Comparison of ENCODE assay signal across 8 cellular contexts in genomic region chr1:205812271-205812877, GRCh38. TPM values are rescaled to one million over a fixed set of nuclear protein-coding genes. Genes with fewer than 3 reads are reported as not detected.
A peak's percentile ranks its signal among the peaks of the same experiment; 100 is the strongest.
DNase-seq lines count a peak whose midpoint lies in the region; ATAC-seq and TF ChIP-seq lines count a peak whose summit lies in the region.

No MANE protein-coding gene starts in this region.

- H3K9me3 ChIP-seq in HUES64 (ENCODE audit: insufficient read depth, low read depth, low read length): no peaks in the 10 kb centered on the region

- intact Hi-C loops in activated T-helper 2 cell treated with anti-CD3 and anti-CD28 coated beads, Interferon-gamma antibody, Interleukin-2, Interleukin-4, amounts not matched to agents 10 μg/mL and 5 μg/mL and 100 μg/mL, durations not matched to agents 14 hours and 24 hours and 36 hours (cut with micrococcal nuclease): loop anchor here (2.0 to 5.0 kb wide), 2 partner anchors 40 to 64 kb away; partner anchors contain the start of gene PM20D1

- H3K4me3 ChIP-seq in HUES64 (ENCODE audit: low read length): peak overlapping the region; percentile 89

- peaks cover 19% of the 10 kb centered on the region for H3K36me3 ChIP-seq in HUES64 (ENCODE audit: insufficient read depth, low read length)

- H3K4me1 Mint-ChIP-seq in activated T-helper 2 cell treated with anti-CD3 and anti-CD28 coated beads, Interferon-gamma antibody, Interleukin-2, Interleukin-4, amounts not matched to agents 10 μg/mL and 5 μg/mL and 100 μg/mL, durations not matched to agents 14 hours and 24 hours and 36 hours (ENCODE audit: low read depth): peaks cover 45% of the 10 kb centered on the region

- no peaks in the 10 kb centered on the region for H3K9me3 Mint-ChIP-seq in activated T-helper 2 cell treated with anti-CD3 and anti-CD28 coated beads, Interferon-gamma antibody, Interleukin-2, Interleukin-4, amounts not matched to agents 10 μg/mL and 5 μg/mL and 100 μg/mL, durations not matched to agents 14 hours and 24 hours and 36 hours

- peak overlapping the region; percentile 82 for H3K27ac Mint-ChIP-seq in activated T-helper 2 cell treated with anti-CD3 and anti-CD28 coated beads, Interferon-gamma antibody, Interleukin-2, Interleukin-4, amounts not matched to agents 10 μg/mL and 5 μg/mL and 100 μg/mL, durations not matched to agents 14 hours and 24 hours and 36 hours

- peak; percentile 14 for ATAC-seq in omental fat pad (ENCODE audit: low FRiP score)
- no peak for ATAC-seq in GM21526 (IDR thresholded peaks at IDR 0.05; ENCODE audit: low FRiP score, unreplicated experiment)

- WGBS in HUES64: 1% methylated on average over 10 of the region's 16 CpGs

- peak overlapping the region; percentile 78 for H3K9ac ChIP-seq in HUES64 (ENCODE audit: low read depth, low read length)

- DNase-seq in NCI-H748 (lab: John Stamatoyannopoulos, UW; ENCODE audit: unreplicated experiment) (peak; percentile 33), NCI-H748 treated with DMSO at 0.1 percent for 48 hours (lab: John Stamatoyannopoulos, UW) (no peak), globus pallidus (ENCODE audit: low spot score) (peak; percentile 52), omental fat pad (ENCODE audit: low spot score) (no peak), NCI-H2107 treated with DMSO at 0.1 percent for 48 hours (lab: John Stamatoyannopoulos, UW; ENCODE audit: unreplicated experiment) (no peak)
- no peak for DNase-seq in activated T-helper 2 cell treated with anti-CD3 and anti-CD28 coated beads, Interferon-gamma antibody, Interleukin-2, Interleukin-4, amounts not matched to agents 10 μg/mL and 5 μg/mL and 100 μg/mL, durations not matched to agents 14 hours and 24 hours and 36 hours (ENCODE audit: low spot score)

- H3K4me3 Mint-ChIP-seq in activated T-helper 2 cell treated with anti-CD3 and anti-CD28 coated beads, Interferon-gamma antibody, Interleukin-2, Interleukin-4, amounts not matched to agents 10 μg/mL and 5 μg/mL and 100 μg/mL, durations not matched to agents 14 hours and 24 hours and 36 hours (ENCODE audit: low read depth): peak overlapping the region; percentile 93

- no peaks in the 10 kb centered on the region; the same call in 1 of the 2 replicates for H3K27me3 ChIP-seq in HUES64 (ENCODE audit: insufficient read depth, low read length)

- peaks cover 24% of the 10 kb centered on the region for H3K4me1 ChIP-seq in HUES64 (ENCODE audit: insufficient read depth, low read length)

- TF ChIP-seq CTCF in omental fat pad (IDR thresholded peaks at IDR 0.05): no peak

- H3K36me3 Mint-ChIP-seq in activated T-helper 2 cell treated with anti-CD3 and anti-CD28 coated beads, Interferon-gamma antibody, Interleukin-2, Interleukin-4, amounts not matched to agents 10 μg/mL and 5 μg/mL and 100 μg/mL, durations not matched to agents 14 hours and 24 hours and 36 hours (ENCODE audit: low read depth): peaks cover 31% of the 10 kb centered on the region

- no peaks in the 10 kb centered on the region for H3K27me3 Mint-ChIP-seq in activated T-helper 2 cell treated with anti-CD3 and anti-CD28 coated beads, Interferon-gamma antibody, Interleukin-2, Interleukin-4, amounts not matched to agents 10 μg/mL and 5 μg/mL and 100 μg/mL, durations not matched to agents 14 hours and 24 hours and 36 hours (ENCODE audit: low read depth)

- H3K27ac ChIP-seq in HUES64 (ENCODE audit: low read depth, low read length): peak overlapping the region; percentile 54

RNA-seq across cellular contexts. Expression of gene SLC41A1, which starts 0.6 kb away (rescaled TPM):
- polyA plus RNA-seq in HUES64 (2013, experiment 1 of 2): 12.4 TPM
- 14.6 TPM for polyA plus RNA-seq in HUES64 (2013, experiment 2 of 2)
- 46.9 and 48.5 TPM in 2 replicates for total RNA-seq in activated T-helper 2 cell treated with anti-CD3 and anti-CD28 coated beads, Interferon-gamma antibody, Interleukin-2, Interleukin-4, amounts not matched to agents 10 μg/mL and 5 μg/mL and 100 μg/mL, durations not matched to agents 14 hours and 24 hours and 36 hours
- 10 to 100 TPM; 15.3 to 33.1 (median 25.1) TPM for total RNA-seq in omental fat pad

RNA-seq across cellular contexts. Expression of gene RAB29, which starts 37.1 kb away (rescaled TPM):
- 6.5 TPM for polyA plus RNA-seq in HUES64 (2013, experiment 1 of 2)
- 8.9 TPM for polyA plus RNA-seq in HUES64 (2013, experiment 2 of 2)
- 26.2 and 26.7 TPM in 2 replicates for total RNA-seq in activated T-helper 2 cell treated with anti-CD3 and anti-CD28 coated beads, Interferon-gamma antibody, Interleukin-2, Interleukin-4, amounts not matched to agents 10 μg/mL and 5 μg/mL and 100 μg/mL, durations not matched to agents 14 hours and 24 hours and 36 hours
- total RNA-seq in omental fat pad: 10 to 100 TPM; 14.4 to 26.9 (median 20.0) TPM

RNA-seq across cellular contexts. Expression of gene PM20D1, which starts 37.6 kb away (rescaled TPM):
- polyA plus RNA-seq in HUES64 (2013, experiment 1 of 2): not detected
- polyA plus RNA-seq in HUES64 (2013, experiment 2 of 2): not detected
- total RNA-seq in activated T-helper 2 cell treated with anti-CD3 and anti-CD28 coated beads, Interferon-gamma antibody, Interleukin-2, Interleukin-4, amounts not matched to agents 10 μg/mL and 5 μg/mL and 100 μg/mL, durations not matched to agents 14 hours and 24 hours and 36 hours: 0.57 and 0.78 TPM in 2 replicates
- under 1 TPM; 0.19 to 0.74 (median 0.50) TPM for total RNA-seq in omental fat pad

Comparison
In these comparisons a context has a peak if more than half of its experiments do, and no peak if none do; other contexts are left out.
1. DNase-seq: peak in NCI-H748 (single experiment) and globus pallidus (single experiment); none in NCI-H748 treated with DMSO at 0.1 percent for 48 hours (single experiment), activated T-helper 2 cell treated with anti-CD3 and anti-CD28 coated beads, Interferon-gamma antibody, Interleukin-2, Interleukin-4, amounts not matched to agents 10 μg/mL and 5 μg/mL and 100 μg/mL, durations not matched to agents 14 hours and 24 hours and 36 hours (single experiment), omental fat pad (single experiment) and NCI-H2107 treated with DMSO at 0.1 percent for 48 hours (single experiment).